1 cellular context compared by ENCODE assay signal in the genomic region with DNA sequence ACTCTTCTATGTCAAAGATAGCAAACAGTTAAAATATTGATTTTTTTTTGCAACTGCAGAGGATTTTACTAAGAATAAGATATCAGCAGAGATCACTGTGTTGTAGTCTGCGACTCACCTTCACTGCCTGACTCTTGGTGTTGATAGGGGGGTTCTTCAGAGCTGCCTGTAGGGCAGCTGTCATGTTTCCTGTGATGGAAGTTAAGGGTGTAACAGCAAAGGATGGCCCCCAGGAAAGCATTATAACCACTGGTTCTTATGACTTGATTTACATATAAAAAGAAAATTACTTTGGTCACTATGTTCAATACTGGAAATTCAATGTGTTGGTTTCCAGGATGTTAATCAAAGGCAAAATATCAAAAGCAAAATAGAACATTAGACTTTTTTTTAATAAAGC.
TF ChIP-seq lines count a peak whose summit lies in the region.

No MANE protein-coding gene starts in this region.

TF ChIP-seq in A549, 52 proteins besides CTCF, POLR2A, EP300 and RAD21 (continued from another document):
- no peak for TF ChIP-seq JUN (IDR thresholded peaks at IDR 0.05)
